ENCODE assay signal across 1 cellular context in the genomic region with DNA sequence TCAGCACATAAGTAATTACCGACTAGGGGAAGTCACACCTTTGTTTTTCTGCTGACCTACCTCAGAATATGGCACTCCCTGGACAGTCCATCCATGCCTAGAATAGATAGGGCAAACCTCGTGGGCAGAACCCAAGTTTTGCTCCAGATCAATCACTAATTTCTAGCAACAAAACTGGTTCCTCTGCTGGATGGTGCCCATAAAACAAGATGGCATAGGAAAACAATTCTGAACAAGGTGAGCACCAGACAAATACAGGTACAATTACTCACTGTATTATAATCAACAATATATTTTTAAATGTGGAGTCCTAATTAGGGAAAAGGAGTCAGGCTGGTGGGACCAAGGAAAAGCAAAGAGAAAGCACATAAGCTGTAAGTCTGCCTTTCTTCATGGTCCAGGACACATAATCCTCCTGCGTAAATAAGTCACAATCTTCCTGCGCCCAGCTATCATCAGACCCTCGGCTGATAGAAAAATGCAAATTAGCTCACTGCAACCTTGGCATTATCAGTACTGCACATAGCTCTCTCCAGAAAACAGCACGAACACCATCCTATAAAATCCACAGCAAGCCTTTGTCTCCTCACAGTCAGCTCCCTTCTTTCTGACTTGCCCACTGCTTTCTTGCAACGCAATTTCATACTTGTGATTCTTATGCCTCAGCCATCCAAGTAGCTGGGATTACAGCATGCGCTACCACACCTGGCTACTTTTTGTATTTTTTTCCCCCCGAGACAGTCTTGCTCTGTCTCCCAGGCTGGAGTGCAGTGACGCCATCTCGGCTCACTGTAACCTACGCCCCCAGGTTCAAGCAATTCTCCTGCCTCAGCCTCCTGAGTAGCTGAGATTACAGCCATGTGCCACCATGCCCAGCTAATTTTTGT.
TF ChIP-seq lines count a peak whose summit lies in the region.

No MANE protein-coding gene starts in this region.

TF ChIP-seq in GM23338, 12 proteins besides CTCF, POLR2A, EP300 and RAD21:
- no peak for TF ChIP-seq ZNF114 (CRISPR knock-in tag; IDR thresholded peaks at IDR 0.05)
- TF ChIP-seq EZH2phosphoT487 (IDR thresholded peaks at IDR 0.05; ENCODE audit: unreplicated experiment), result no peak
- no peak for TF ChIP-seq POLR2AphosphoS5 (IDR thresholded peaks at IDR 0.05; ENCODE audit: low read depth)
- no peak for TF ChIP-seq ZNF331 (CRISPR knock-in tag; IDR thresholded peaks at IDR 0.05; ENCODE audit: low read depth)
- TF ChIP-seq, protein P1, sequence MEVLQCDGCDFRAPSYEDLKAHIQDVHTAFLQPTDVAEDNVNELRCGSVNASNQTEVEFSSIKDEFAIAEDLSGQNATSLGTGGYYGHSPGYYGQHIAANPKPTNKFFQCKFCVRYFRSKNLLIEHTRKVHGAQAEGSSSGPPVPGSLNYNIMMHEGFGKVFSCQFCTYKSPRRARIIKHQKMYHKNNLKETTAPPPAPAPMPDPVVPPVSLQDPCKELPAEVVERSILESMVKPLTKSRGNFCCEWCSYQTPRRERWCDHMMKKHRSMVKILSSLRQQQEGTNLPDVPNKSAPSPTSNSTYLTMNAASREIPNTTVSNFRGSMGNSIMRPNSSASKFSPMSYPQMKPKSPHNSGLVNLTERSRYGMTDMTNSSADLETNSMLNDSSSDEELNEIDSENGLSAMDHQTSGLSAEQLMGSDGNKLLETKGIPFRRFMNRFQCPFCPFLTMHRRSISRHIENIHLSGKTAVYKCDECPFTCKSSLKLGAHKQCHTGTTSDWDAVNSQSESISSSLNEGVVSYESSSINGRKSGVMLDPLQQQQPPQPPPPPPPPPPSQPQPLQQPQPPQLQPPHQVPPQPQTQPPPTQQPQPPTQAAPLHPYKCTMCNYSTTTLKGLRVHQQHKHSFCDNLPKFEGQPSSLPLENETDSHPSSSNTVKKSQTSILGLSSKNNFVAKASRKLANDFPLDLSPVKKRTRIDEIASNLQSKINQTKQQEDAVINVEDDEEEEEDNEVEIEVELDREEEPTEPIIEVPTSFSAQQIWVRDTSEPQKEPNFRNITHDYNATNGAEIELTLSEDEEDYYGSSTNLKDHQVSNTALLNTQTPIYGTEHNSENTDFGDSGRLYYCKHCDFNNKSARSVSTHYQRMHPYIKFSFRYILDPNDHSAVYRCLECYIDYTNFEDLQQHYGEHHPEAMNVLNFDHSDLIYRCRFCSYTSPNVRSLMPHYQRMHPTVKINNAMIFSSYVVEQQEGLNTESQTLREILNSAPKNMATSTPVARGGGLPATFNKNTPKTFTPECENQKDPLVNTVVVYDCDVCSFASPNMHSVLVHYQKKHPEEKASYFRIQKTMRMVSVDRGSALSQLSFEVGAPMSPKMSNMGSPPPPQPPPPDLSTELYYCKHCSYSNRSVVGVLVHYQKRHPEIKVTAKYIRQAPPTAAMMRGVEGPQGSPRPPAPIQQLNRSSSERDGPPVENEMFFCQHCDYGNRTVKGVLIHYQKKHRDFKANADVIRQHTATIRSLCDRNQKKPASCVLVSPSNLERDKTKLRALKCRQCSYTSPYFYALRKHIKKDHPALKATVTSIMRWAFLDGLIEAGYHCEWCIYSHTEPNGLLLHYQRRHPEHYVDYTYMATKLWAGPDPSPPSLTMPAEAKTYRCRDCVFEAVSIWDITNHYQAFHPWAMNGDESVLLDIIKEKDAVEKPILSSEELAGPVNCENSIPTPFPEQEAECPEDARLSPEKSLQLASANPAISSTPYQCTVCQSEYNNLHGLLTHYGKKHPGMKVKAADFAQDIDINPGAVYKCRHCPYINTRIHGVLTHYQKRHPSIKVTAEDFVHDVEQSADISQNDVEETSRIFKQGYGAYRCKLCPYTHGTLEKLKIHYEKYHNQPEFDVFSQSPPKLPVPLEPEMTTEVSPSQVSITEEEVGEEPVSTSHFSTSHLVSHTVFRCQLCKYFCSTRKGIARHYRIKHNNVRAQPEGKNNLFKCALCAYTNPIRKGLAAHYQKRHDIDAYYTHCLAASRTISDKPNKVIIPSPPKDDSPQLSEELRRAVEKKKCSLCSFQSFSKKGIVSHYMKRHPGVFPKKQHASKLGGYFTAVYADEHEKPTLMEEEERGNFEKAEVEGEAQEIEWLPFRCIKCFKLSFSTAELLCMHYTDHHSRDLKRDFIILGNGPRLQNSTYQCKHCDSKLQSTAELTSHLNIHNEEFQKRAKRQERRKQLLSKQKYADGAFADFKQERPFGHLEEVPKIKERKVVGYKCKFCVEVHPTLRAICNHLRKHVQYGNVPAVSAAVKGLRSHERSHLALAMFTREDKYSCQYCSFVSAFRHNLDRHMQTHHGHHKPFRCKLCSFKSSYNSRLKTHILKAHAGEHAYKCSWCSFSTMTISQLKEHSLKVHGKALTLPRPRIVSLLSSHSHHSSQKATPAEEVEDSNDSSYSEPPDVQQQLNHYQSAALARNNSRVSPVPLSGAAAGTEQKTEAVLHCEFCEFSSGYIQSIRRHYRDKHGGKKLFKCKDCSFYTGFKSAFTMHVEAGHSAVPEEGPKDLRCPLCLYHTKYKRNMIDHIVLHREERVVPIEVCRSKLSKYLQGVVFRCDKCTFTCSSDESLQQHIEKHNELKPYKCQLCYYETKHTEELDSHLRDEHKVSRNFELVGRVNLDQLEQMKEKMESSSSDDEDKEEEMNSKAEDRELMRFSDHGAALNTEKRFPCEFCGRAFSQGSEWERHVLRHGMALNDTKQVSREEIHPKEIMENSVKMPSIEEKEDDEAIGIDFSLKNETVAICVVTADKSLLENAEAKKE (CRISPR knock-in tag; IDR thresholded peaks at IDR 0.05), result no peak
- no peak for TF ChIP-seq EZH2 (IDR thresholded peaks at IDR 0.05; ENCODE audit: low read depth, unreplicated experiment)
- no peak for TF ChIP-seq CREB1 (CRISPR knock-in tag; IDR thresholded peaks at IDR 0.05; ENCODE audit: low read depth)
- TF ChIP-seq JUNB (IDR thresholded peaks at IDR 0.05; ENCODE audit: unreplicated experiment), result no peak
- TF ChIP-seq, protein P2, sequence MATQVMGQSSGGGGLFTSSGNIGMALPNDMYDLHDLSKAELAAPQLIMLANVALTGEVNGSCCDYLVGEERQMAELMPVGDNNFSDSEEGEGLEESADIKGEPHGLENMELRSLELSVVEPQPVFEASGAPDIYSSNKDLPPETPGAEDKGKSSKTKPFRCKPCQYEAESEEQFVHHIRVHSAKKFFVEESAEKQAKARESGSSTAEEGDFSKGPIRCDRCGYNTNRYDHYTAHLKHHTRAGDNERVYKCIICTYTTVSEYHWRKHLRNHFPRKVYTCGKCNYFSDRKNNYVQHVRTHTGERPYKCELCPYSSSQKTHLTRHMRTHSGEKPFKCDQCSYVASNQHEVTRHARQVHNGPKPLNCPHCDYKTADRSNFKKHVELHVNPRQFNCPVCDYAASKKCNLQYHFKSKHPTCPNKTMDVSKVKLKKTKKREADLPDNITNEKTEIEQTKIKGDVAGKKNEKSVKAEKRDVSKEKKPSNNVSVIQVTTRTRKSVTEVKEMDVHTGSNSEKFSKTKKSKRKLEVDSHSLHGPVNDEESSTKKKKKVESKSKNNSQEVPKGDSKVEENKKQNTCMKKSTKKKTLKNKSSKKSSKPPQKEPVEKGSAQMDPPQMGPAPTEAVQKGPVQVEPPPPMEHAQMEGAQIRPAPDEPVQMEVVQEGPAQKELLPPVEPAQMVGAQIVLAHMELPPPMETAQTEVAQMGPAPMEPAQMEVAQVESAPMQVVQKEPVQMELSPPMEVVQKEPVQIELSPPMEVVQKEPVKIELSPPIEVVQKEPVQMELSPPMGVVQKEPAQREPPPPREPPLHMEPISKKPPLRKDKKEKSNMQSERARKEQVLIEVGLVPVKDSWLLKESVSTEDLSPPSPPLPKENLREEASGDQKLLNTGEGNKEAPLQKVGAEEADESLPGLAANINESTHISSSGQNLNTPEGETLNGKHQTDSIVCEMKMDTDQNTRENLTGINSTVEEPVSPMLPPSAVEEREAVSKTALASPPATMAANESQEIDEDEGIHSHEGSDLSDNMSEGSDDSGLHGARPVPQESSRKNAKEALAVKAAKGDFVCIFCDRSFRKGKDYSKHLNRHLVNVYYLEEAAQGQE (IDR thresholded peaks at IDR 0.05; ENCODE audit: unreplicated experiment), result no peak
- no peak for TF ChIP-seq NANOG (IDR thresholded peaks at IDR 0.05; ENCODE audit: borderline replicate concordance)
- TF ChIP-seq STAT1 (IDR thresholded peaks at IDR 0.05; ENCODE audit: unreplicated experiment), result no peak
- TF ChIP-seq, protein P3, sequence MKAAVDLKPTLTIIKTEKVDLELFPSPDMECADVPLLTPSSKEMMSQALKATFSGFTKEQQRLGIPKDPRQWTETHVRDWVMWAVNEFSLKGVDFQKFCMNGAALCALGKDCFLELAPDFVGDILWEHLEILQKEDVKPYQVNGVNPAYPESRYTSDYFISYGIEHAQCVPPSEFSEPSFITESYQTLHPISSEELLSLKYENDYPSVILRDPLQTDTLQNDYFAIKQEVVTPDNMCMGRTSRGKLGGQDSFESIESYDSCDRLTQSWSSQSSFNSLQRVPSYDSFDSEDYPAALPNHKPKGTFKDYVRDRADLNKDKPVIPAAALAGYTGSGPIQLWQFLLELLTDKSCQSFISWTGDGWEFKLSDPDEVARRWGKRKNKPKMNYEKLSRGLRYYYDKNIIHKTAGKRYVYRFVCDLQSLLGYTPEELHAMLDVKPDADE (IDR thresholded peaks at IDR 0.05), result no peak
